In genomic region chr12:71216725-71217579, GRCh38 we compare ENCODE assay signal across 1 cellular context.
TF ChIP-seq lines count a peak whose summit lies in the region.

No MANE protein-coding gene starts in this region.

TF ChIP-seq in K562, 482 proteins besides CTCF, POLR2A, EP300 and RAD21 (continued from another document):
- TF ChIP-seq, protein P1, sequence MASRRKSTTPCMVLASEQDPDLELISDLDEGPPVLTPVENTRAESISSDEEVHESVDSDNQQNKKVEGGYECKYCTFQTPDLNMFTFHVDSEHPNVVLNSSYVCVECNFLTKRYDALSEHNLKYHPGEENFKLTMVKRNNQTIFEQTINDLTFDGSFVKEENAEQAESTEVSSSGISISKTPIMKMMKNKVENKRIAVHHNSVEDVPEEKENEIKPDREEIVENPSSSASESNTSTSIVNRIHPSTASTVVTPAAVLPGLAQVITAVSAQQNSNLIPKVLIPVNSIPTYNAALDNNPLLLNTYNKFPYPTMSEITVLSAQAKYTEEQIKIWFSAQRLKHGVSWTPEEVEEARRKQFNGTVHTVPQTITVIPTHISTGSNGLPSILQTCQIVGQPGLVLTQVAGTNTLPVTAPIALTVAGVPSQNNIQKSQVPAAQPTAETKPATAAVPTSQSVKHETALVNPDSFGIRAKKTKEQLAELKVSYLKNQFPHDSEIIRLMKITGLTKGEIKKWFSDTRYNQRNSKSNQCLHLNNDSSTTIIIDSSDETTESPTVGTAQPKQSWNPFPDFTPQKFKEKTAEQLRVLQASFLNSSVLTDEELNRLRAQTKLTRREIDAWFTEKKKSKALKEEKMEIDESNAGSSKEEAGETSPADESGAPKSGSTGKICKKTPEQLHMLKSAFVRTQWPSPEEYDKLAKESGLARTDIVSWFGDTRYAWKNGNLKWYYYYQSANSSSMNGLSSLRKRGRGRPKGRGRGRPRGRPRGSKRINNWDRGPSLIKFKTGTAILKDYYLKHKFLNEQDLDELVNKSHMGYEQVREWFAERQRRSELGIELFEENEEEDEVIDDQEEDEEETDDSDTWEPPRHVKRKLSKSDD (conservative IDR thresholded peaks at IDR 0.05; ENCODE audit: low read length): no peak
- TF ChIP-seq HNRNPH1 (optimal IDR thresholded peaks at IDR 0.05; ENCODE audit: low read depth, low read length) (no peak), SMARCA4 (IDR thresholded peaks at IDR 0.05) (no peak), TFAP4 (CRISPR knock-in tag; IDR thresholded peaks at IDR 0.05; ENCODE audit: borderline replicate concordance) (no peak), DIDO1 (tag; IDR thresholded peaks at IDR 0.05; ENCODE audit: low read depth) (no peak), ZKSCAN1 (IDR thresholded peaks at IDR 0.05; ENCODE audit: low read depth, low read length) (no peak), RFX7 (CRISPR knock-in tag; IDR thresholded peaks at IDR 0.05) (no peak), CBX8 (IDR thresholded peaks at IDR 0.05; ENCODE audit: borderline replicate concordance, extremely low read depth, low read depth, low read length, poor library complexity, severe bottlenecking) (no peak), SRSF7 (optimal IDR thresholded peaks at IDR 0.05; ENCODE audit: low read depth, low read length) (no peak)
TF ChIP-seq in K562: peak in this region for 9.
